In the genomic region with DNA sequence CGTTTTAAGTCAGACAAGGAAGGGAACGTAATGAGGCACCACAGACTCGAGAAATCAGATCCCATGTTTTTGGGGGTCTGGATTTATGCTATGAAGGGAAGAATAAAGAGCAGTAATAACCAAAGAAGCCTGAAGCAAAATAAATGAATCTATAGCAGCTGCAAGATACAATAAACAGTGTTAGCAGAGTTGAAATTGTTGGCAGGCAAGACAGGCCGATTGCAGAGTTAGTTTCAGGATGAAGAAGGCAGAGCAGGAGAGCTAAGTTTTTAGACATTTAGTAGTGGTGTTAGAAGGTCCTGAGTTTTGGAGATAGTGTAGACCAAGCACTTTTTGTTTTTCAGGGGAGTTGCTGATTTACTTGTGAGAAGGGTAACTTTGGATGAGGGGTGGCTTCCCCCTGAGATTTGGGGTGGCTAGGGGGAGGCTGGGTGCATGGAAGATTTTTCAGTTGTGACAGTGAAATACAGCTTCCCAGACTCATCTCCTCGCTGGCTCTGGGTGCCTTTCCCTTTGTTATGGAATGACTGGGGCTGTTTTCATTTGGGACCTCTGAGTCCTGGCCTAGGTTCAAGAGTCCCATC, we compare ENCODE assay signal across 9 cellular contexts. TPM values are rescaled to one million over a fixed set of nuclear protein-coding genes. Genes with fewer than 3 reads are reported as not detected.
A peak's percentile ranks its signal among the peaks of the same experiment; 100 is the strongest.
DNase-seq lines count a peak whose midpoint lies in the region; ATAC-seq and TF ChIP-seq lines count a peak whose summit lies in the region.
"Had no signal": no experiment of that assay in that cellular context is flagged by ENCODE, and none has a peak within 500 bp of the region (broad histone marks: within the 10 kb centered on the region; RNA-seq: fewer than 3 reads in every experiment).

No MANE protein-coding gene starts in this region.

- ATAC-seq in GM21367 (IDR thresholded peaks at IDR 0.05; ENCODE audit: unreplicated experiment) (no peak), GM18909 (IDR thresholded peaks at IDR 0.05; ENCODE audit: poor library complexity, unreplicated experiment) (no peak)

- peak overlapping the region; percentile 92 for H3K4me3 Mint-ChIP-seq in osteocyte (ENCODE audit: unreplicated experiment)
- H3K4me3 Mint-ChIP-seq: activated naive CD4-positive, alpha-beta T cell treated with anti-CD3 and anti-CD28 coated beads for 36 hours had no signal

- peaks cover 66% of the 10 kb centered on the region for H3K4me1 Mint-ChIP-seq in osteocyte (ENCODE audit: unreplicated experiment)

- H3K9me3 ChIP-seq in BE2C: no peaks in the 10 kb centered on the region

- H3K27me3 Mint-ChIP-seq in osteocyte (ENCODE audit: unreplicated experiment): no peaks in the 10 kb centered on the region

- no peaks in the 10 kb centered on the region for H3K9me3 Mint-ChIP-seq in osteocyte (ENCODE audit: unreplicated experiment)
- H3K9me3 Mint-ChIP-seq: activated naive CD4-positive, alpha-beta T cell treated with anti-CD3 and anti-CD28 coated beads for 36 hours had no signal

- peaks cover 25% of the 10 kb centered on the region for H3K4me1 ChIP-seq in BE2C

- DNase-seq in BE2C (no peak), SK-MEL-5 (ENCODE audit: low read depth, low spot score) (peak; percentile 32), fibroblast of villous mesenchyme (ENCODE audit: low read depth) (peak; percentile 49), osteocyte (ENCODE audit: extremely low spot score, unreplicated experiment) (no peak), NCI-H2029 (lab: John Stamatoyannopoulos, UW) (no peak), SHP77 (lab: John Stamatoyannopoulos, UW) (no peak)
- DNase-seq: activated naive CD4-positive, alpha-beta T cell treated with anti-CD3 and anti-CD28 coated beads for 36 hours had no signal

- no peak for TF ChIP-seq CTCF in BE2C (IDR thresholded peaks at IDR 0.05; ENCODE audit: low read depth, low read length)
- TF ChIP-seq CTCF in fibroblast of villous mesenchyme (IDR thresholded peaks at IDR 0.05; ENCODE audit: insufficient read depth, low read depth, low read length): no peak
- no peak for TF ChIP-seq CTCF in osteocyte (IDR thresholded peaks at IDR 0.05)

- H3K27ac Mint-ChIP-seq in osteocyte (ENCODE audit: unreplicated experiment): peak overlapping the region; percentile 98
- H3K27ac Mint-ChIP-seq: activated naive CD4-positive, alpha-beta T cell treated with anti-CD3 and anti-CD28 coated beads for 36 hours had no signal

- H3K27me3 ChIP-seq in BE2C: no peaks in the 10 kb centered on the region

- no peaks in the 10 kb centered on the region for H3K36me3 Mint-ChIP-seq in osteocyte (ENCODE audit: unreplicated experiment)

- H3K4me3 ChIP-seq in BE2C (ENCODE audit: low read depth, low read length) (peak overlapping the region; percentile 94), fibroblast of villous mesenchyme (ENCODE audit: low read depth, low read length) (peak overlapping the region; percentile 74)

- in situ Hi-C loops in SK-MEL-5 (cut with HindIII; ENCODE audit: low pct_unique_long_range_greater_than_20kb, low sequenced_read_pairs): no loop called here

- H3K36me3 ChIP-seq in BE2C: no peaks in the 10 kb centered on the region

RNA-seq across cellular contexts. Expression of a gene that starts 0.6 kb away (rescaled TPM):
- polyA plus RNA-seq in BE2C (2012; ENCODE audit: insufficient read depth, insufficient read length, low read depth): 88.3 TPM
- total RNA-seq in SK-MEL-5 (2014; rRNA removed; shearing (Covaris generic)): 31.2 and 32.8 TPM in 2 replicates
- 34.9 and 48.6 TPM in 2 replicates for polyA plus RNA-seq in SK-MEL-5 (2015; cell fraction: cytosol; rRNA removed)
- polyA plus RNA-seq in SK-MEL-5 (2015; cell fraction: nucleus; rRNA removed): 53.8 and 55.6 TPM in 2 replicates
- 227 and 289 TPM in 2 replicates for total RNA-seq in fibroblast of villous mesenchyme
- 173 and 185 TPM in 2 replicates for total RNA-seq in osteocyte

Comparison
In these comparisons a context has a peak if more than half of its experiments do, and no peak if none do; other contexts are left out.
1. DNase-seq: peak in SK-MEL-5 (single experiment) and fibroblast of villous mesenchyme (single experiment); none in BE2C (single experiment), osteocyte (single experiment), NCI-H2029 (single experiment) and SHP77 (0 of 2).